Comparison of ENCODE assay signal across 23 cellular contexts in the genomic region with DNA sequence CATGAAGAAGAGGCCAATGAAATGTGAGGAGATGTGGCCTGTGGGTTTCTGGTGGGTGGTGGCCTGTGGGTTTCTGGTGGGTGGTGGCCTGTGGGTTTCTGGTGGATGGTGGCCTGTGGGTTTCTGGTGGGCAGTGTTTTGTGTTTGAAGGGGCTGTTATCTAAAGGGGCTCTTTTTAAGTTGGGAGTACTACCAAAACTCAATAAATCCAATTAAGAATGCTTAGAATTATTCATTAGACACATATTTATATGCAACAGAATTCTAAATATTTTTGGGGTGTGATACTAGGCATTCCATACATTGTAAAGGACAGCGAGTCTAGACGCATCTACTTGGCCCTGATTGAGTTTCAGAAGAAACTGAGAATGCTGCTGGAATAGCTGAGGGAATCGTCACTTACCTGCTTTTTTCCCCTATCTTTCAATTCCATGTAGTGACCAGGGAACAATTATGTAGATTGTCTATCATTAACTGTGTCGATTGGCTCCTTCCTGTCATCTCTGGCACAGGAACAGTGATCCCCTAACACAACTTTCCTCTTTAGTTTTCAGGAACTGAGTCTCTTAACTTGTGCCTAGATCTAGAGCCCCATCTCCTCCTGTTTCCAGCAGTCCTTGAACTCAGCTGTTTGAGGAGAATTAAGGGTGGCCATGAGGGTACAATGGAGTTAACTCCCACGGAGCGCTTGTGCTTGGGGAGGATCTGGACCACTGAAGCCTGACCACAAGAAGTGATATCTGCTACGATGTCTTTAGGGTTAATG.
"Had no signal": no experiment of that assay in that cellular context is flagged by ENCODE, and none has a peak within 500 bp of the region (broad histone marks: within the 10 kb centered on the region; RNA-seq: fewer than 3 reads in every experiment).

No MANE protein-coding gene starts in this region.

- H3K27me3 ChIP-seq: adrenal gland had no signal

- FAIRE-seq: TTC549 had no signal

- H3K36me3 ChIP-seq: adrenal gland had no signal

- H2AFZ ChIP-seq: PC-9 had no signal

- H3K9me3 ChIP-seq: adrenal gland had no signal

- DNase-seq: activated CD4-positive, alpha-beta T cell treated with anti-CD3 and anti-CD28 coated beads for 36 hours; activated CD4-positive, alpha-beta T cell treated with anti-CD3 and anti-CD28 coated beads, Interleukin-2, amount 50 U/mL, for 1 hour; activated CD8-positive, alpha-beta memory T cell treated with anti-CD3 and anti-CD28 coated beads, Interleukin-2, amount 50 U/mL, for 4 hours; activated CD8-positive, alpha-beta T cell treated with anti-CD3 and anti-CD28 coated beads for 36 hours; activated naive CD4-positive, alpha-beta T cell treated with anti-CD3 and anti-CD28 coated beads, Interleukin-2, amount 50 U/mL, for 16 hours; activated naive CD8-positive, alpha-beta T cell treated with anti-CD3 and anti-CD28 coated beads, Interleukin-2, amount 10 ng/mL, durations not matched to agents 7 days and 5 days; adrenal gland; anterior cingulate cortex; central memory CD4-positive, alpha-beta T cell; Kasumi-1; KBM-7; NCI-H1048; NCI-H146; NCI-H187 treated with DMSO at 0.1 percent for 48 hours; NCI-H2171 treated with DMSO at 0.1 percent for 48 hours; NCI-H226; NCI-H510A; NCI-H69; PC-9; SIG-M5; T-helper 2 cell; T1000 had no signal

- H3K27ac ChIP-seq: adrenal gland, PC-9 had no signal

- H3K4me3 ChIP-seq: adrenal gland, PC-9 had no signal

- H3K4me2 ChIP-seq: PC-9 had no signal

- ATAC-seq: activated CD4-positive, alpha-beta T cell treated with anti-CD3 and anti-CD28 coated beads for 36 hours; activated CD8-positive, alpha-beta T cell treated with anti-CD3 and anti-CD28 coated beads for 36 hours had no signal

- H3K4me1 ChIP-seq: adrenal gland had no signal
